1 cellular context compared by ENCODE assay signal in the genomic region with DNA sequence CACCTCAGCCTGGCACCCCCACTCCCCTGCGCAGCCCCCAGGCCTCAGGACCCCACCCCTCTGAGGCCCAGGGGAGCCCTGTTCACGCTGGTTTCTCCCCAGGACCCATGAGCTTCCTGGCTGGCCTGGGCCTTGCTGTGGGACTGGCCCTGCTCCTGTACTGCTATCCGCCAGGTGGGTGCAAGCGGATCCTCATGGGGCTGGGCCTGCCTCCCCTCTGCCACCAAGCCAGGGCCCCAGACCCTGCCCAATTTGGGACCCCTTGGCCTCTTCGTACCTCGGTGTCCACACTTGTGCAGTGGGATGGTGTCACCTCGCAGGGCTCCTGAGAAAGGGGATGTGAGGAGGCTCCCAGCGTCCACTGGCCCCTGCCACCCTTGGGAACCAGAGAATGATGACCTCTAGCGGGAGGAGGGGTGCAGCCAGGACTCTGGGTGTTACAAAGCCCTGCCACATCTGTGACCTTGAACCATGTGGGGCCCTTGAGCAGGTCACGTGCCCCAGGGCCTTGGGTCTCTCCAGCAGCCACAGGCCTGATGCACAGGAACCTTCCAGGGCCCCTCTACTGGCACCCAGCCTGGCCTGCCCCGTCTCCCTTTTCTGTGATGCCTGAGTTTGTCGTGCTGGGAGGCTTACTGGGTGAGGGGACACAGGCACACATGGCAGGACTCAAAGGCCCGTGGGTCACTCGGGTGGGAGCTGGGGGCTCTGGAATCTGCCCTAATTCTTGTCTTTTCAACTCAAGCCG.
TF ChIP-seq lines count a peak whose summit lies in the region.

No MANE protein-coding gene starts in this region.

TF ChIP-seq in HepG2, 621 proteins besides CTCF, POLR2A, EP300 and RAD21 (continued from another document and continues in another):
- TF ChIP-seq, protein P1, sequence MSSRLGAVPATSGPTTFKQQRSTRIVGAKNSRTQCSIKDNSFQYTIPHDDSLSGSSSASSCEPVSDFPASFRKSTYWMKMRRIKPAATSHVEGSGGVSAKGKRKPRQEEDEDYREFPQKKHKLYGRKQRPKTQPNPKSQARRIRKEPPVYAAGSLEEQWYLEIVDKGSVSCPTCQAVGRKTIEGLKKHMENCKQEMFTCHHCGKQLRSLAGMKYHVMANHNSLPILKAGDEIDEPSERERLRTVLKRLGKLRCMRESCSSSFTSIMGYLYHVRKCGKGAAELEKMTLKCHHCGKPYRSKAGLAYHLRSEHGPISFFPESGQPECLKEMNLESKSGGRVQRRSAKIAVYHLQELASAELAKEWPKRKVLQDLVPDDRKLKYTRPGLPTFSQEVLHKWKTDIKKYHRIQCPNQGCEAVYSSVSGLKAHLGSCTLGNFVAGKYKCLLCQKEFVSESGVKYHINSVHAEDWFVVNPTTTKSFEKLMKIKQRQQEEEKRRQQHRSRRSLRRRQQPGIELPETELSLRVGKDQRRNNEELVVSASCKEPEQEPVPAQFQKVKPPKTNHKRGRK (CRISPR knock-in tag; IDR thresholded peaks at IDR 0.05) = no peak
- TF ChIP-seq MEF2D (CRISPR knock-in tag; IDR thresholded peaks at IDR 0.05) = peak; percentile 80
- no peak for TF ChIP-seq GPN1 (CRISPR knock-in tag; IDR thresholded peaks at IDR 0.05; ENCODE audit: borderline replicate concordance)
- TF ChIP-seq, protein P2, sequence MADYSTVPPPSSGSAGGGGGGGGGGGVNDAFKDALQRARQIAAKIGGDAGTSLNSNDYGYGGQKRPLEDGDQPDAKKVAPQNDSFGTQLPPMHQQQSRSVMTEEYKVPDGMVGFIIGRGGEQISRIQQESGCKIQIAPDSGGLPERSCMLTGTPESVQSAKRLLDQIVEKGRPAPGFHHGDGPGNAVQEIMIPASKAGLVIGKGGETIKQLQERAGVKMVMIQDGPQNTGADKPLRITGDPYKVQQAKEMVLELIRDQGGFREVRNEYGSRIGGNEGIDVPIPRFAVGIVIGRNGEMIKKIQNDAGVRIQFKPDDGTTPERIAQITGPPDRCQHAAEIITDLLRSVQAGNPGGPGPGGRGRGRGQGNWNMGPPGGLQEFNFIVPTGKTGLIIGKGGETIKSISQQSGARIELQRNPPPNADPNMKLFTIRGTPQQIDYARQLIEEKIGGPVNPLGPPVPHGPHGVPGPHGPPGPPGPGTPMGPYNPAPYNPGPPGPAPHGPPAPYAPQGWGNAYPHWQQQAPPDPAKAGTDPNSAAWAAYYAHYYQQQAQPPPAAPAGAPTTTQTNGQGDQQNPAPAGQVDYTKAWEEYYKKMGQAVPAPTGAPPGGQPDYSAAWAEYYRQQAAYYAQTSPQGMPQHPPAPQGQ (CRISPR knock-in tag; IDR thresholded peaks at IDR 0.05; ENCODE audit: borderline replicate concordance) = no peak
- TF ChIP-seq SP1 (IDR thresholded peaks at IDR 0.05) = no peak
- peak; percentile 60; the same call in 1 of the 2 replicates for TF ChIP-seq SP1 (CRISPR knock-in tag; IDR thresholded peaks at IDR 0.05)
- TF ChIP-seq SRF (IDR thresholded peaks at IDR 0.05; ENCODE audit: low read depth, low read length) = no peak
- peak; percentile 71; the same call in 1 of the 2 replicates for TF ChIP-seq ZNF746 (CRISPR knock-in tag; IDR thresholded peaks at IDR 0.05)
- TF ChIP-seq ZNF160 (CRISPR knock-in tag; IDR thresholded peaks at IDR 0.05) = no peak
- TF ChIP-seq, protein P3, sequence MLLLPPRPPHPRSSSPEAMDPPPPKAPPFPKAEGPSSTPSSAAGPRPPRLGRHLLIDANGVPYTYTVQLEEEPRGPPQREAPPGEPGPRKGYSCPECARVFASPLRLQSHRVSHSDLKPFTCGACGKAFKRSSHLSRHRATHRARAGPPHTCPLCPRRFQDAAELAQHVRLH (CRISPR knock-in tag; IDR thresholded peaks at IDR 0.05; ENCODE audit: borderline replicate concordance, low read depth) = peak; percentile 87; the same call in 1 of the 2 replicates
- peak; percentile 44 for TF ChIP-seq SKI (IDR thresholded peaks at IDR 0.05; ENCODE audit: partially characterized antibody)
- TF ChIP-seq, protein P4, sequence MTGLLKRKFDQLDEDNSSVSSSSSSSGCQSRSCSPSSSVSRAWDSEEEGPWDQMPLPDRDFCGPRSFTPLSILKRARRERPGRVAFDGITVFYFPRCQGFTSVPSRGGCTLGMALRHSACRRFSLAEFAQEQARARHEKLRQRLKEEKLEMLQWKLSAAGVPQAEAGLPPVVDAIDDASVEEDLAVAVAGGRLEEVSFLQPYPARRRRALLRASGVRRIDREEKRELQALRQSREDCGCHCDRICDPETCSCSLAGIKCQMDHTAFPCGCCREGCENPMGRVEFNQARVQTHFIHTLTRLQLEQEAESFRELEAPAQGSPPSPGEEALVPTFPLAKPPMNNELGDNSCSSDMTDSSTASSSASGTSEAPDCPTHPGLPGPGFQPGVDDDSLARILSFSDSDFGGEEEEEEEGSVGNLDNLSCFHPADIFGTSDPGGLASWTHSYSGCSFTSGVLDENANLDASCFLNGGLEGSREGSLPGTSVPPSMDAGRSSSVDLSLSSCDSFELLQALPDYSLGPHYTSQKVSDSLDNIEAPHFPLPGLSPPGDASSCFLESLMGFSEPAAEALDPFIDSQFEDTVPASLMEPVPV (CRISPR knock-in tag; IDR thresholded peaks at IDR 0.05) = no peak
- TF ChIP-seq YY1 (IDR thresholded peaks at IDR 0.05; ENCODE audit: insufficient read depth, insufficient replicate concordance, low read depth, low read length) = no peak
- peak; percentile 79; the same call in 1 of the 2 replicates for TF ChIP-seq DNMT1 (CRISPR knock-in tag; IDR thresholded peaks at IDR 0.05)
- TF ChIP-seq CEBPG (CRISPR knock-in tag; IDR thresholded peaks at IDR 0.05) = peak; percentile 50
- TF ChIP-seq, protein P5, sequence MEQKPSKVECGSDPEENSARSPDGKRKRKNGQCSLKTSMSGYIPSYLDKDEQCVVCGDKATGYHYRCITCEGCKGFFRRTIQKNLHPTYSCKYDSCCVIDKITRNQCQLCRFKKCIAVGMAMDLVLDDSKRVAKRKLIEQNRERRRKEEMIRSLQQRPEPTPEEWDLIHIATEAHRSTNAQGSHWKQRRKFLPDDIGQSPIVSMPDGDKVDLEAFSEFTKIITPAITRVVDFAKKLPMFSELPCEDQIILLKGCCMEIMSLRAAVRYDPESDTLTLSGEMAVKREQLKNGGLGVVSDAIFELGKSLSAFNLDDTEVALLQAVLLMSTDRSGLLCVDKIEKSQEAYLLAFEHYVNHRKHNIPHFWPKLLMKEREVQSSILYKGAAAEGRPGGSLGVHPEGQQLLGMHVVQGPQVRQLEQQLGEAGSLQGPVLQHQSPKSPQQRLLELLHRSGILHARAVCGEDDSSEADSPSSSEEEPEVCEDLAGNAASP (CRISPR knock-in tag; IDR thresholded peaks at IDR 0.05; ENCODE audit: borderline replicate concordance) = peak; percentile 90; the same call in 1 of the 2 replicates
- TF ChIP-seq, protein P6, sequence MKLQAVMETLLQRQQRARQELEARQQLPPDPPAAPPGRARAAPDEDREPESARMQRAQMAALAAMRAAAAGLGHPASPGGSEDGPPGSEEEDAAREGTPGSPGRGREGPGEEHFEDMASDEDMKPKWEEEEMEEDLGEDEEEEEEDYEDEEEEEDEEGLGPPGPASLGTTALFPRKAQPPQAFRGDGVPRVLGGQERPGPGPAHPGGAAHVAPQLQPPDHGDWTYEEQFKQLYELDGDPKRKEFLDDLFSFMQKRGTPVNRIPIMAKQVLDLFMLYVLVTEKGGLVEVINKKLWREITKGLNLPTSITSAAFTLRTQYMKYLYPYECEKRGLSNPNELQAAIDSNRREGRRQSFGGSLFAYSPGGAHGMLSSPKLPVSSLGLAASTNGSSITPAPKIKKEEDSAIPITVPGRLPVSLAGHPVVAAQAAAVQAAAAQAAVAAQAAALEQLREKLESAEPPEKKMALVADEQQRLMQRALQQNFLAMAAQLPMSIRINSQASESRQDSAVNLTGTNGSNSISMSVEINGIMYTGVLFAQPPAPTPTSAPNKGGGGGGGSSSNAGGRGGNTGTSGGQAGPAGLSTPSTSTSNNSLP (IDR thresholded peaks at IDR 0.05; ENCODE audit: low read depth, low read length) = no peak
- TF ChIP-seq POLR2AphosphoS2 (IDR thresholded peaks at IDR 0.05; ENCODE audit: low read depth, low read length) = no peak
- TF ChIP-seq, protein P7, sequence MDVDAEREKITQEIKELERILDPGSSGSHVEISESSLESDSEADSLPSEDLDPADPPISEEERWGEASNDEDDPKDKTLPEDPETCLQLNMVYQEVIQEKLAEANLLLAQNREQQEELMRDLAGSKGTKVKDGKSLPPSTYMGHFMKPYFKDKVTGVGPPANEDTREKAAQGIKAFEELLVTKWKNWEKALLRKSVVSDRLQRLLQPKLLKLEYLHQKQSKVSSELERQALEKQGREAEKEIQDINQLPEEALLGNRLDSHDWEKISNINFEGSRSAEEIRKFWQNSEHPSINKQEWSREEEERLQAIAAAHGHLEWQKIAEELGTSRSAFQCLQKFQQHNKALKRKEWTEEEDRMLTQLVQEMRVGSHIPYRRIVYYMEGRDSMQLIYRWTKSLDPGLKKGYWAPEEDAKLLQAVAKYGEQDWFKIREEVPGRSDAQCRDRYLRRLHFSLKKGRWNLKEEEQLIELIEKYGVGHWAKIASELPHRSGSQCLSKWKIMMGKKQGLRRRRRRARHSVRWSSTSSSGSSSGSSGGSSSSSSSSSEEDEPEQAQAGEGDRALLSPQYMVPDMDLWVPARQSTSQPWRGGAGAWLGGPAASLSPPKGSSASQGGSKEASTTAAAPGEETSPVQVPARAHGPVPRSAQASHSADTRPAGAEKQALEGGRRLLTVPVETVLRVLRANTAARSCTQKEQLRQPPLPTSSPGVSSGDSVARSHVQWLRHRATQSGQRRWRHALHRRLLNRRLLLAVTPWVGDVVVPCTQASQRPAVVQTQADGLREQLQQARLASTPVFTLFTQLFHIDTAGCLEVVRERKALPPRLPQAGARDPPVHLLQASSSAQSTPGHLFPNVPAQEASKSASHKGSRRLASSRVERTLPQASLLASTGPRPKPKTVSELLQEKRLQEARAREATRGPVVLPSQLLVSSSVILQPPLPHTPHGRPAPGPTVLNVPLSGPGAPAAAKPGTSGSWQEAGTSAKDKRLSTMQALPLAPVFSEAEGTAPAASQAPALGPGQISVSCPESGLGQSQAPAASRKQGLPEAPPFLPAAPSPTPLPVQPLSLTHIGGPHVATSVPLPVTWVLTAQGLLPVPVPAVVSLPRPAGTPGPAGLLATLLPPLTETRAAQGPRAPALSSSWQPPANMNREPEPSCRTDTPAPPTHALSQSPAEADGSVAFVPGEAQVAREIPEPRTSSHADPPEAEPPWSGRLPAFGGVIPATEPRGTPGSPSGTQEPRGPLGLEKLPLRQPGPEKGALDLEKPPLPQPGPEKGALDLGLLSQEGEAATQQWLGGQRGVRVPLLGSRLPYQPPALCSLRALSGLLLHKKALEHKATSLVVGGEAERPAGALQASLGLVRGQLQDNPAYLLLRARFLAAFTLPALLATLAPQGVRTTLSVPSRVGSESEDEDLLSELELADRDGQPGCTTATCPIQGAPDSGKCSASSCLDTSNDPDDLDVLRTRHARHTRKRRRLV (CRISPR knock-in tag; IDR thresholded peaks at IDR 0.05) = no peak
- TF ChIP-seq FOXJ3 (CRISPR knock-in tag; IDR thresholded peaks at IDR 0.05; ENCODE audit: borderline replicate concordance) = no peak
- peak; percentile 79 for TF ChIP-seq ELF3 (CRISPR knock-in tag; IDR thresholded peaks at IDR 0.05)
- TF ChIP-seq, protein P8, sequence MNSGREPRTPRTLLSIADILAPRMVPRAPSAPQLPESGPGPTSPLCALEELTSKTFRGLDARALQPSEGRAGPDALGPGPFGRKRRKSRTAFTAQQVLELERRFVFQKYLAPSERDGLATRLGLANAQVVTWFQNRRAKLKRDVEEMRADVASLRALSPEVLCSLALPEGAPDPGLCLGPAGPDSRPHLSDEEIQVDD (CRISPR knock-in tag; IDR thresholded peaks at IDR 0.05; ENCODE audit: borderline replicate concordance) = no peak
- TF ChIP-seq ZNF713 (CRISPR knock-in tag; IDR thresholded peaks at IDR 0.05) = no peak
- TF ChIP-seq, protein P9, sequence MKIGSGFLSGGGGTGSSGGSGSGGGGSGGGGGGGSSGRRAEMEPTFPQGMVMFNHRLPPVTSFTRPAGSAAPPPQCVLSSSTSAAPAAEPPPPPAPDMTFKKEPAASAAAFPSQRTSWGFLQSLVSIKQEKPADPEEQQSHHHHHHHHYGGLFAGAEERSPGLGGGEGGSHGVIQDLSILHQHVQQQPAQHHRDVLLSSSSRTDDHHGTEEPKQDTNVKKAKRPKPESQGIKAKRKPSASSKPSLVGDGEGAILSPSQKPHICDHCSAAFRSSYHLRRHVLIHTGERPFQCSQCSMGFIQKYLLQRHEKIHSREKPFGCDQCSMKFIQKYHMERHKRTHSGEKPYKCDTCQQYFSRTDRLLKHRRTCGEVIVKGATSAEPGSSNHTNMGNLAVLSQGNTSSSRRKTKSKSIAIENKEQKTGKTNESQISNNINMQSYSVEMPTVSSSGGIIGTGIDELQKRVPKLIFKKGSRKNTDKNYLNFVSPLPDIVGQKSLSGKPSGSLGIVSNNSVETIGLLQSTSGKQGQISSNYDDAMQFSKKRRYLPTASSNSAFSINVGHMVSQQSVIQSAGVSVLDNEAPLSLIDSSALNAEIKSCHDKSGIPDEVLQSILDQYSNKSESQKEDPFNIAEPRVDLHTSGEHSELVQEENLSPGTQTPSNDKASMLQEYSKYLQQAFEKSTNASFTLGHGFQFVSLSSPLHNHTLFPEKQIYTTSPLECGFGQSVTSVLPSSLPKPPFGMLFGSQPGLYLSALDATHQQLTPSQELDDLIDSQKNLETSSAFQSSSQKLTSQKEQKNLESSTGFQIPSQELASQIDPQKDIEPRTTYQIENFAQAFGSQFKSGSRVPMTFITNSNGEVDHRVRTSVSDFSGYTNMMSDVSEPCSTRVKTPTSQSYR (CRISPR knock-in tag; IDR thresholded peaks at IDR 0.05; ENCODE audit: borderline replicate concordance) = peak; percentile 85
- no peak for TF ChIP-seq ZNF354B (CRISPR knock-in tag; IDR thresholded peaks at IDR 0.05)
- TF ChIP-seq MEIS1 (CRISPR knock-in tag; IDR thresholded peaks at IDR 0.05; ENCODE audit: borderline replicate concordance) = 0 out of 2 replicates have a peak, but pooled peaks have one; percentile 73
- no peak for TF ChIP-seq MTF1 (CRISPR knock-in tag; IDR thresholded peaks at IDR 0.05)
- TF ChIP-seq XBP1 (CRISPR knock-in tag; IDR thresholded peaks at IDR 0.05) = no peak
- TF ChIP-seq, protein P10, sequence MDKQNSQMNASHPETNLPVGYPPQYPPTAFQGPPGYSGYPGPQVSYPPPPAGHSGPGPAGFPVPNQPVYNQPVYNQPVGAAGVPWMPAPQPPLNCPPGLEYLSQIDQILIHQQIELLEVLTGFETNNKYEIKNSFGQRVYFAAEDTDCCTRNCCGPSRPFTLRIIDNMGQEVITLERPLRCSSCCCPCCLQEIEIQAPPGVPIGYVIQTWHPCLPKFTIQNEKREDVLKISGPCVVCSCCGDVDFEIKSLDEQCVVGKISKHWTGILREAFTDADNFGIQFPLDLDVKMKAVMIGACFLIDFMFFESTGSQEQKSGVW (CRISPR knock-in tag; IDR thresholded peaks at IDR 0.05; ENCODE audit: borderline replicate concordance) = no peak
- TF ChIP-seq, protein P11, sequence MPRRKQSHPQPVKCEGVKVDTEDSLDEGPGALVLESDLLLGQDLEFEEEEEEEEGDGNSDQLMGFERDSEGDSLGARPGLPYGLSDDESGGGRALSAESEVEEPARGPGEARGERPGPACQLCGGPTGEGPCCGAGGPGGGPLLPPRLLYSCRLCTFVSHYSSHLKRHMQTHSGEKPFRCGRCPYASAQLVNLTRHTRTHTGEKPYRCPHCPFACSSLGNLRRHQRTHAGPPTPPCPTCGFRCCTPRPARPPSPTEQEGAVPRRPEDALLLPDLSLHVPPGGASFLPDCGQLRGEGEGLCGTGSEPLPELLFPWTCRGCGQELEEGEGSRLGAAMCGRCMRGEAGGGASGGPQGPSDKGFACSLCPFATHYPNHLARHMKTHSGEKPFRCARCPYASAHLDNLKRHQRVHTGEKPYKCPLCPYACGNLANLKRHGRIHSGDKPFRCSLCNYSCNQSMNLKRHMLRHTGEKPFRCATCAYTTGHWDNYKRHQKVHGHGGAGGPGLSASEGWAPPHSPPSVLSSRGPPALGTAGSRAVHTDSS (CRISPR knock-in tag; conservative IDR thresholded peaks at IDR 0.05) = no peak
- TF ChIP-seq JUN (CRISPR knock-in tag; IDR thresholded peaks at IDR 0.05) = 0 out of 2 replicates have a peak, but pooled peaks have one; percentile 47
- no peak for TF ChIP-seq ZNF30 (CRISPR knock-in tag; IDR thresholded peaks at IDR 0.05)
